ENCODE assay signal across 23 cellular contexts in the genomic region with DNA sequence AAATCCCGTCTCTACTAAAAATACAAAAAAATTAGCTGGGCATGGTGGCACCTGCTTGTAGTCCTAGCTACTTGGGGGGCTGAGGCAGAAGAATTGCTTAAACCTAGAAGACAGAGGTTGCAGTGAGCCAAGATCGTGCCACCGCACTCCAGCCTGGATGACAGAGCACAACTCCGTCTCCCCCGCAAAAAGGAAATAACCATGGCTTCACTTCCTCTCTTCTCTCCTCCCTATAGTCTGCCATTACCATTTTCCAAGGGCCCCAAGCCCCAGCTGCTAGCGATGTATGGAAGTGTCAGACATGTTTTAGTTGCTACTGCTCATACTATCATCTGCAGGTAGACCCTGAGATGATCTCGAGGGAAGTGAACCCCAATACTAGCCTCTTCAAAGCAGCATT.
"Had no signal": no experiment of that assay in that cellular context is flagged by ENCODE, and none has a peak within 500 bp of the region (broad histone marks: within the 10 kb centered on the region; RNA-seq: fewer than 3 reads in every experiment).

No MANE protein-coding gene starts in this region.

- ATAC-seq: activated naive CD4-positive, alpha-beta T cell treated with anti-CD3 and anti-CD28 coated beads, Interleukin-2, amount 50 U/mL, for 72 hours; activated T-cell treated with anti-CD3 and anti-CD28 coated beads, Interleukin-2, amount 50 U/mL, for 72 hours; esophagus mucosa; WTC11 had no signal

- DNase-seq: activated CD4-positive, alpha-beta memory T cell treated with anti-CD3 and anti-CD28 coated beads, Interleukin-2, amount 10 ng/mL, durations not matched to agents 7 days and 5 days; activated CD4-positive, alpha-beta T cell treated with anti-CD3 and anti-CD28 coated beads for 1 hour; activated CD4-positive, alpha-beta T cell treated with anti-CD3 and anti-CD28 coated beads for 4 hours; activated CD4-positive, alpha-beta T cell treated with anti-CD3 and anti-CD28 coated beads, Interleukin-2, amount 10 ng/mL, durations not matched to agents 7 days and 5 days; activated CD4-positive, alpha-beta T cell treated with anti-CD3 and anti-CD28 coated beads, Interleukin-2, amount 50 U/mL, for 4 hours; activated CD8-positive, alpha-beta memory T cell treated with anti-CD3 and anti-CD28 coated beads, Interleukin-2, amount 50 U/mL, for 48 hours; activated gamma-delta T cell; activated naive CD4-positive, alpha-beta T cell; activated naive CD4-positive, alpha-beta T cell treated with anti-CD3 and anti-CD28 coated beads, Interleukin-2, amount 10 ng/mL, durations not matched to agents 7 days and 5 days; activated naive CD8-positive, alpha-beta T cell treated with anti-CD3 and anti-CD28 coated beads, Interleukin-2, amount 10 ng/mL, durations not matched to agents 7 days and 5 days; activated T-cell treated with anti-CD3 and anti-CD28 coated beads for 4 hours; activated T-cell treated with anti-CD3 and anti-CD28 coated beads, Interleukin-2, amount 50 U/mL, for 24 hours; activated T-cell treated with anti-CD3 and anti-CD28 coated beads, Interleukin-2, amount 50 U/mL, for 72 hours; dorsolateral prefrontal cortex; effector memory CD4-positive, alpha-beta T cell; endodermal cell; foreskin fibroblast; head of caudate nucleus; hippocampal formation; T1000 had no signal
